Comparison of ENCODE assay signal across 8 cellular contexts in genomic region chr5:1801954-1802295, GRCh38. TPM values are rescaled to one million over a fixed set of nuclear protein-coding genes. Genes with fewer than 3 reads are reported as not detected.
DNase-seq lines count a peak whose midpoint lies in the region; TF ChIP-seq lines count a peak whose summit lies in the region.

No MANE protein-coding gene starts in this region.

- peaks cover 18% of the 10 kb centered on the region for H3K4me1 ChIP-seq in CD8-positive, alpha-beta memory T cell (ENCODE audit: insufficient read depth, low read length)
- peaks cover 4 to 14% of the 10 kb centered on the region in 2 donors for H3K4me1 ChIP-seq in ascending aorta

- CTCF ChIA-PET in CD8-positive, alpha-beta memory T cell (lab: Charles Lee) = interaction anchor here (1.6 to 2.0 kb wide), 2 partner anchors 9 to 38 kb away, joined by 4 to 5 read pairs; no protein-coding TSS in a partner anchor

- no peaks in the 10 kb centered on the region for H3K9me3 ChIP-seq in CD8-positive, alpha-beta memory T cell (ENCODE audit: low read length)
- no peaks in the 10 kb centered on the region for H3K9me3 ChIP-seq in ascending aorta

- H3K4me3 Mint-ChIP-seq in CD8-positive, alpha-beta memory T cell = peak overlapping the region; percentile 97 to 100 (median 99)
- H3K4me3 Mint-ChIP-seq in type B pancreatic cell = peak overlapping the region; percentile 97

- POLR2A ChIA-PET in CD8-positive, alpha-beta memory T cell (lab: Charles Lee) = no interaction called here

- no peak for TF ChIP-seq CTCF in ascending aorta (IDR thresholded peaks at IDR 0.05)
- TF ChIP-seq CTCF in type B pancreatic cell (conservative IDR thresholded peaks at IDR 0.05) = no peak

- peaks cover 0 to 2% of the 10 kb centered on the region in 2 donors for H3K27me3 Mint-ChIP-seq in CD8-positive, alpha-beta memory T cell
- H3K27me3 Mint-ChIP-seq in type B pancreatic cell = no peaks in the 10 kb centered on the region

- peak overlapping the region; percentile 90 for H3K27ac ChIP-seq in CD8-positive, alpha-beta memory T cell (ENCODE audit: low read depth, low read length)
- H3K27ac ChIP-seq in ascending aorta = peak overlapping the region in 1 of 2 donors; percentile 63

- peak overlapping the region; percentile 89 to 99 (median 98) for H3K27ac Mint-ChIP-seq in CD8-positive, alpha-beta memory T cell
- H3K27ac Mint-ChIP-seq in type B pancreatic cell = peak overlapping the region; percentile 24

- H3K36me3 Mint-ChIP-seq in CD8-positive, alpha-beta memory T cell = peaks cover 3 to 82% (median 24%) of the 10 kb centered on the region in 3 donors
- peaks cover 21% of the 10 kb centered on the region for H3K36me3 Mint-ChIP-seq in type B pancreatic cell

- peak overlapping the region; percentile 93 for H3K4me3 ChIP-seq in CD8-positive, alpha-beta memory T cell (ENCODE audit: low read length)
- H3K4me3 ChIP-seq in Jurkat, Clone E6-1 (ENCODE audit: low read length) = peak overlapping the region; percentile 97
- H3K4me3 ChIP-seq in ascending aorta = peak overlapping the region; percentile 80 to 97

- H3K27me3 ChIP-seq in CD8-positive, alpha-beta memory T cell (ENCODE audit: insufficient read depth, low read length, poor library complexity, severe bottlenecking) = no peaks in the 10 kb centered on the region
- H3K27me3 ChIP-seq in ascending aorta = no peaks in the 10 kb centered on the region

- peaks cover 49% of the 10 kb centered on the region for H3K36me3 ChIP-seq in CD8-positive, alpha-beta memory T cell (ENCODE audit: insufficient read depth, low read length)
- peaks cover 35 to 48% of the 10 kb centered on the region in 2 donors for H3K36me3 ChIP-seq in ascending aorta

- DNase-seq in CD8-positive, alpha-beta memory T cell = peak in 1 of 5 donors; percentile 2
- no peak for DNase-seq in Jurkat, Clone E6-1 (ENCODE audit: low read depth, low spot score)
- DNase-seq in ascending aorta (ENCODE audit: low spot score in 2 of 2) = no peak
- DNase-seq in left kidney (ENCODE audit: low read depth, low spot score) = peak; percentile 63
- DNase-seq in type B pancreatic cell (ENCODE audit: extremely low spot score, unreplicated experiment) = no peak
- DNase-seq in hypothalamus (lab: John Stamatoyannopoulos, UW) = no peak
- no peak for DNase-seq in stimulated activated naive CD4-positive, alpha-beta T cell treated with Interleukin-2 at 50 U/mL for 16 hours (lab: John Stamatoyannopoulos, UW)
- DNase-seq in HK-2 (ENCODE audit: unreplicated experiment) = no peak

- no peaks in the 10 kb centered on the region for H3K9me3 Mint-ChIP-seq in CD8-positive, alpha-beta memory T cell
- H3K9me3 Mint-ChIP-seq in type B pancreatic cell = no peaks in the 10 kb centered on the region

- intact Hi-C loops in ascending aorta (cut with DNase I) = loop anchor here (10.0 kb wide), 2 partner anchors 157 to 1327 kb away; no protein-coding TSS in a partner anchor

- H3K4me1 Mint-ChIP-seq in CD8-positive, alpha-beta memory T cell = peaks cover 49 to 75% (median 73%) of the 10 kb centered on the region in 3 donors
- peaks cover 16% of the 10 kb centered on the region for H3K4me1 Mint-ChIP-seq in type B pancreatic cell (ENCODE audit: unreplicated experiment)

RNA-seq across cellular contexts. Expression of gene NDUFS6, which starts 0.7 kb away (rescaled TPM):
- total RNA-seq in CD8-positive, alpha-beta memory T cell = 10 to 100 TPM; 43.4 to 44.2 TPM
- 83.7 TPM for polyA plus RNA-seq in CD8-positive, alpha-beta memory T cell
- polyA plus RNA-seq in Jurkat, Clone E6-1 (2012; ENCODE audit: insufficient read depth, insufficient read length) = 392 TPM
- total RNA-seq in ascending aorta (29.8 TPM), type B pancreatic cell (ENCODE audit: low replicate concordance) (33.8 and 37.7 TPM in 2 replicates)

RNA-seq across cellular contexts. Expression of gene MRPL36, which starts 2.3 kb away (rescaled TPM):
- total RNA-seq in CD8-positive, alpha-beta memory T cell = 10 to 100 TPM; 95.4 to 97.3 TPM
- 80.1 TPM for polyA plus RNA-seq in CD8-positive, alpha-beta memory T cell
- 208 TPM for polyA plus RNA-seq in Jurkat, Clone E6-1 (2012; ENCODE audit: insufficient read depth, insufficient read length)
- total RNA-seq in ascending aorta (21.4 TPM), type B pancreatic cell (ENCODE audit: low replicate concordance) (53.5 and 62.1 TPM in 2 replicates)
